In the genomic region with DNA sequence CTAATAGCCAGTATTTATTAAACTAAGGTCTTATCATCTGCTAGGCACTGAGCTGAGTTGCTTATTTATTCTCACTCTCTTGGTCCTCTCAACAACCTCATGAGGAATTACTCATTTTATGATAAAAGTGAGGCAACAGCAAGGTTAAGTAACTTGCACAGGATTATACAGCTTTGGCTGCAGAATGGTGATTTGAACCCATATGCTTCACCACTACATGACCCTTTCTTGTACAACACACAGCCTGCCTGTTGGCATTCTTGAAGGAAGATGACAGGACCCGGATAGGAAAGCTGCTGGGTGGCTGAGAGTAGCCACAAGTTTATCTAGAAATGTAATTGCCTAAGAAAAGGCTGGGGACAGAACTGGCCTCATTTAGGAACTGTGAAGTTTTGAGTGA, we compare ENCODE assay signal across 24 cellular contexts. TPM values are rescaled to one million over a fixed set of nuclear protein-coding genes. Genes with fewer than 3 reads are reported as not detected.
"Had no signal": no experiment of that assay in that cellular context is flagged by ENCODE, and none has a peak within 500 bp of the region (broad histone marks: within the 10 kb centered on the region; RNA-seq: fewer than 3 reads in every experiment).

No MANE protein-coding gene starts in this region.

- H3K9ac ChIP-seq: neural progenitor cell had no signal

- H3K4me2 ChIP-seq: neural progenitor cell, smooth muscle cell had no signal

- H3K4me3 ChIP-seq: left ventricle myocardium inferior, lung, neural progenitor cell, ovary, right atrium auricular region, right lobe of liver, smooth muscle cell, tibial nerve, upper lobe of left lung, vagina had no signal

- H3K27ac ChIP-seq: left ventricle myocardium inferior, neural progenitor cell, ovary, right atrium auricular region, right lobe of liver, tibial nerve, upper lobe of left lung, vagina had no signal

- H3K9me3 ChIP-seq: left ventricle myocardium inferior, ovary, right atrium auricular region, right lobe of liver, tibial nerve, upper lobe of left lung, vagina had no signal

- DNase-seq: hypothalamus; immature natural killer cell; islet precursor cell; left ventricle myocardium inferior; mesendoderm; naive B cell; natural killer cell; nephron progenitor cell; ovary; right lobe of liver; stimulated activated CD4-positive, alpha-beta T cell treated with anti-CD3 and anti-CD28 coated beads, Interleukin-1b, Interleukin-23, amount 100 ng/mL, for 48 hours; stimulated activated CD4-positive, alpha-beta T cell treated with anti-CD3 and anti-CD28 coated beads, Interleukin-2, amount 100 ng/mL, for 48 hours; stimulated activated CD4-positive, alpha-beta T cell treated with anti-CD3 and anti-CD28 coated beads, Interleukin-4, amount 100 ng/mL, for 4 hours; stimulated activated CD8-positive, alpha-beta memory T cell treated with anti-CD3 and anti-CD28 coated beads, Interleukin-4, amount 100 ng/mL, for 48 hours; stimulated activated naive CD4-positive, alpha-beta T cell treated with Interleukin-2 at 50 U/mL for 16 hours; stimulated activated naive CD8-positive, alpha-beta T cell treated with anti-CD3 and anti-CD28 coated beads, Interleukin-15, amount 100 ng/mL, for 72 hours; substantia nigra; upper lobe of left lung had no signal

- H3K27me3 ChIP-seq: ovary, right atrium auricular region, right lobe of liver, tibial nerve, upper lobe of left lung, vagina had no signal

- H3K36me3 ChIP-seq: left ventricle myocardium inferior, neural progenitor cell, ovary, right atrium auricular region, right lobe of liver, tibial nerve, upper lobe of left lung, vagina had no signal

- H2AFZ ChIP-seq: neural progenitor cell had no signal

- H3K4me1 ChIP-seq: neural progenitor cell, right lobe of liver had no signal

RNA-seq across cellular contexts. Expression of a gene that starts 5.3 kb away (rescaled TPM):
- polyA plus RNA-seq: immature natural killer cell had no signal
